2 cellular contexts compared by ENCODE assay signal in genomic region chr19:11194173-11194572, GRCh38.
TF ChIP-seq lines count a peak whose summit lies in the region.

No MANE protein-coding gene starts in this region.

TF ChIP-seq in SK-N-SH, 30 proteins besides CTCF, POLR2A, EP300 and RAD21 (continued from another document):
- TF ChIP-seq EZH2phosphoT487 (IDR thresholded peaks at IDR 0.05; ENCODE audit: borderline replicate concordance, low read depth) (no peak), MAX (IDR thresholded peaks at IDR 0.05; ENCODE audit: low read depth) (no peak)
- TF ChIP-seq, protein P1, sequence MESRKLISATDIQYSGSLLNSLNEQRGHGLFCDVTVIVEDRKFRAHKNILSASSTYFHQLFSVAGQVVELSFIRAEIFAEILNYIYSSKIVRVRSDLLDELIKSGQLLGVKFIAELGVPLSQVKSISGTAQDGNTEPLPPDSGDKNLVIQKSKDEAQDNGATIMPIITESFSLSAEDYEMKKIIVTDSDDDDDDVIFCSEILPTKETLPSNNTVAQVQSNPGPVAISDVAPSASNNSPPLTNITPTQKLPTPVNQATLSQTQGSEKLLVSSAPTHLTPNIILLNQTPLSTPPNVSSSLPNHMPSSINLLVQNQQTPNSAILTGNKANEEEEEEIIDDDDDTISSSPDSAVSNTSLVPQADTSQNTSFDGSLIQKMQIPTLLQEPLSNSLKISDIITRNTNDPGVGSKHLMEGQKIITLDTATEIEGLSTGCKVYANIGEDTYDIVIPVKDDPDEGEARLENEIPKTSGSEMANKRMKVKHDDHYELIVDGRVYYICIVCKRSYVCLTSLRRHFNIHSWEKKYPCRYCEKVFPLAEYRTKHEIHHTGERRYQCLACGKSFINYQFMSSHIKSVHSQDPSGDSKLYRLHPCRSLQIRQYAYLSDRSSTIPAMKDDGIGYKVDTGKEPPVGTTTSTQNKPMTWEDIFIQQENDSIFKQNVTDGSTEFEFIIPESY (IDR thresholded peaks at IDR 0.05; ENCODE audit: borderline replicate concordance, low read depth) = no peak
- TF ChIP-seq, protein P2, sequence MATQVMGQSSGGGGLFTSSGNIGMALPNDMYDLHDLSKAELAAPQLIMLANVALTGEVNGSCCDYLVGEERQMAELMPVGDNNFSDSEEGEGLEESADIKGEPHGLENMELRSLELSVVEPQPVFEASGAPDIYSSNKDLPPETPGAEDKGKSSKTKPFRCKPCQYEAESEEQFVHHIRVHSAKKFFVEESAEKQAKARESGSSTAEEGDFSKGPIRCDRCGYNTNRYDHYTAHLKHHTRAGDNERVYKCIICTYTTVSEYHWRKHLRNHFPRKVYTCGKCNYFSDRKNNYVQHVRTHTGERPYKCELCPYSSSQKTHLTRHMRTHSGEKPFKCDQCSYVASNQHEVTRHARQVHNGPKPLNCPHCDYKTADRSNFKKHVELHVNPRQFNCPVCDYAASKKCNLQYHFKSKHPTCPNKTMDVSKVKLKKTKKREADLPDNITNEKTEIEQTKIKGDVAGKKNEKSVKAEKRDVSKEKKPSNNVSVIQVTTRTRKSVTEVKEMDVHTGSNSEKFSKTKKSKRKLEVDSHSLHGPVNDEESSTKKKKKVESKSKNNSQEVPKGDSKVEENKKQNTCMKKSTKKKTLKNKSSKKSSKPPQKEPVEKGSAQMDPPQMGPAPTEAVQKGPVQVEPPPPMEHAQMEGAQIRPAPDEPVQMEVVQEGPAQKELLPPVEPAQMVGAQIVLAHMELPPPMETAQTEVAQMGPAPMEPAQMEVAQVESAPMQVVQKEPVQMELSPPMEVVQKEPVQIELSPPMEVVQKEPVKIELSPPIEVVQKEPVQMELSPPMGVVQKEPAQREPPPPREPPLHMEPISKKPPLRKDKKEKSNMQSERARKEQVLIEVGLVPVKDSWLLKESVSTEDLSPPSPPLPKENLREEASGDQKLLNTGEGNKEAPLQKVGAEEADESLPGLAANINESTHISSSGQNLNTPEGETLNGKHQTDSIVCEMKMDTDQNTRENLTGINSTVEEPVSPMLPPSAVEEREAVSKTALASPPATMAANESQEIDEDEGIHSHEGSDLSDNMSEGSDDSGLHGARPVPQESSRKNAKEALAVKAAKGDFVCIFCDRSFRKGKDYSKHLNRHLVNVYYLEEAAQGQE (IDR thresholded peaks at IDR 0.05; ENCODE audit: low read depth, low read length) = no peak

TF ChIP-seq in SK-N-SH treated with all-trans-retinoic acid at 6 μM for 48 hours, 23 proteins besides CTCF, POLR2A, EP300 and RAD21:
- TF ChIP-seq SNAI2 (CRISPR knock-in tag; IDR thresholded peaks at IDR 0.05) (no peak), ZNF8 (CRISPR knock-in tag; IDR thresholded peaks at IDR 0.05) (no peak), ZNF70 (CRISPR knock-in tag; IDR thresholded peaks at IDR 0.05) (no peak)
